In genomic region chr13:28528848-28529247, GRCh38 we compare ENCODE assay signal across 20 cellular contexts. TPM values are rescaled to one million over a fixed set of nuclear protein-coding genes. Genes with fewer than 3 reads are reported as not detected.
DNase-seq lines count a peak whose midpoint lies in the region; ATAC-seq and TF ChIP-seq lines count a peak whose summit lies in the region.
"Had no signal": no experiment of that assay in that cellular context is flagged by ENCODE, and none has a peak within 500 bp of the region (broad histone marks: within the 10 kb centered on the region; RNA-seq: fewer than 3 reads in every experiment).

No MANE protein-coding gene starts in this region.

- peak; percentile 41; the same call in 1 of the 2 replicates for TF ChIP-seq RAD21 in Ishikawa (IDR thresholded peaks at IDR 0.05; ENCODE audit: low read depth)

- TF ChIP-seq CTCF in dorsolateral prefrontal cortex (IDR thresholded peaks at IDR 0.05 in 54 of 56, conservative IDR thresholded peaks at IDR 0.05 in 2 of 56; ENCODE audit: low read depth in 1 of 56, partially characterized antibody in 56 of 56) (peak in 37 of 56 donors; percentile 13 to 63 (median 31)), WERI-Rb-1 (IDR thresholded peaks at IDR 0.05; ENCODE audit: low read depth, low read length) (no peak)

- H3K27me3 ChIP-seq in dorsolateral prefrontal cortex (peaks cover 0 to 69% (median 26%) of the 10 kb centered on the region in 45 donors), WERI-Rb-1 (ENCODE audit: insufficient read depth, low read depth, severe bottlenecking) (no peaks in the 10 kb centered on the region)

- DNase-seq in COLO668 (lab: John Stamatoyannopoulos, UW; ENCODE audit: unreplicated experiment) (peak; percentile 37), dorsolateral prefrontal cortex (no peak), myocyte (ENCODE audit: low read depth) (peak; percentile 32), NCI-H1048 (lab: John Stamatoyannopoulos, UW) (no peak), UCSD-AML1 (lab: John Stamatoyannopoulos, UW; ENCODE audit: unreplicated experiment) (no peak), WERI-Rb-1 (no peak)
- DNase-seq: AML-193; amniotic stem cell; DMS153; GM23248; hypothalamus; left lung; NCI-H1092 treated with DMSO at 0.1 percent for 48 hours; OCI-M1; right cardiac atrium; stimulated activated CD4-positive, alpha-beta T cell treated with anti-CD3 and anti-CD28 coated beads, Interleukin-4, amount 100 ng/mL, for 1 hour had no signal

- H3K9me3 ChIP-seq in WERI-Rb-1 (ENCODE audit: severe bottlenecking) = no peaks in the 10 kb centered on the region
- H3K9me3 ChIP-seq: left lung had no signal

- no peak overlapping the region for H3K27ac ChIP-seq in dorsolateral prefrontal cortex
- no peak overlapping the region for H3K27ac ChIP-seq in WERI-Rb-1
- H3K27ac ChIP-seq: GM23248, left lung had no signal

- no peak for TF ChIP-seq EP300 in Ishikawa (IDR thresholded peaks at IDR 0.05; ENCODE audit: borderline replicate concordance)

- H3K36me3 ChIP-seq in WERI-Rb-1 = no peaks in the 10 kb centered on the region
- H3K36me3 ChIP-seq: left lung had no signal

- no peak for ATAC-seq in HG02970 (IDR thresholded peaks at IDR 0.05; ENCODE audit: low FRiP score, unreplicated experiment)
- ATAC-seq: esophagus mucosa; left lung; natural killer cell treated with Interleukin-12 subunit alpha and Interleukin-12 subunit beta and Interleukin-15 and Interleukin-18, amount 100 ng/mL, for 72 hours; right cardiac atrium had no signal

- H3K4me3 ChIP-seq in dorsolateral prefrontal cortex (no peak overlapping the region), WERI-Rb-1 (ENCODE audit: low read depth, low read length) (no peak overlapping the region)
- H3K4me3 ChIP-seq: GM23248, left lung had no signal

- intact Hi-C loops in dorsolateral prefrontal cortex (cut with DNase I) = loop anchor here in 1 of 2 donors (10.0 kb wide), 1 partner anchor 266 kb away; no protein-coding TSS in a partner anchor

TF ChIP-seq in Ishikawa, 13 proteins besides CTCF, POLR2A, EP300 and RAD21:
- no peak for TF ChIP-seq CREB1 (IDR thresholded peaks at IDR 0.05; ENCODE audit: low read depth)
- no peak for TF ChIP-seq CEBPB (IDR thresholded peaks at IDR 0.05)
- TF ChIP-seq EGR1 (IDR thresholded peaks at IDR 0.05) = no peak
- no peak for TF ChIP-seq TAF1 (IDR thresholded peaks at IDR 0.05; ENCODE audit: low read depth)
- TF ChIP-seq TCF12 (IDR thresholded peaks at IDR 0.05; ENCODE audit: low read depth) = no peak
- no peak for TF ChIP-seq MAX (IDR thresholded peaks at IDR 0.05)
- TF ChIP-seq YY1 (IDR thresholded peaks at IDR 0.05; ENCODE audit: low read depth) = no peak
- no peak for TF ChIP-seq TEAD4 (IDR thresholded peaks at IDR 0.05)
- TF ChIP-seq USF1 (IDR thresholded peaks at IDR 0.05) = no peak
- TF ChIP-seq ZBTB7A (IDR thresholded peaks at IDR 0.05; ENCODE audit: low read depth) = no peak
- TF ChIP-seq FOXM1 (IDR thresholded peaks at IDR 0.05; ENCODE audit: borderline replicate concordance, low read depth) = no peak
- no peak for TF ChIP-seq NFIC (IDR thresholded peaks at IDR 0.05)
- no peak for TF ChIP-seq REST (IDR thresholded peaks at IDR 0.05; ENCODE audit: low read depth)
TF ChIP-seq in Ishikawa: peak in this region for 0.

RNA-seq across cellular contexts. Expression of gene FLT1, which starts 33.9 kb away (rescaled TPM):
- total RNA-seq in dorsolateral prefrontal cortex (100 to 1,000 TPM in 2 of 120 experiments, 10 to 100 TPM in 118; 19.3 to 118 (median 47.2) TPM), myocyte (not detected in 2 replicates)
- 0.01 TPM for polyA plus RNA-seq in myocyte (2012)

Comparison
In these comparisons a context has a peak if more than half of its experiments do, and no peak if none do; other contexts are left out.
1. DNase-seq: peak in COLO668 (single experiment) and myocyte (single experiment); none in dorsolateral prefrontal cortex (0 of 10), NCI-H1048 (single experiment), UCSD-AML1 (single experiment) and WERI-Rb-1 (single experiment).
2. RNA of gene FLT1, which starts 33.9 kb away (total RNA-seq): 19.3 to 118 TPM in dorsolateral prefrontal cortex; not detected in myocyte; every median in the first group is over 10 times any median in the second.